ENCODE assay signal across 1 cellular context in the genomic region with DNA sequence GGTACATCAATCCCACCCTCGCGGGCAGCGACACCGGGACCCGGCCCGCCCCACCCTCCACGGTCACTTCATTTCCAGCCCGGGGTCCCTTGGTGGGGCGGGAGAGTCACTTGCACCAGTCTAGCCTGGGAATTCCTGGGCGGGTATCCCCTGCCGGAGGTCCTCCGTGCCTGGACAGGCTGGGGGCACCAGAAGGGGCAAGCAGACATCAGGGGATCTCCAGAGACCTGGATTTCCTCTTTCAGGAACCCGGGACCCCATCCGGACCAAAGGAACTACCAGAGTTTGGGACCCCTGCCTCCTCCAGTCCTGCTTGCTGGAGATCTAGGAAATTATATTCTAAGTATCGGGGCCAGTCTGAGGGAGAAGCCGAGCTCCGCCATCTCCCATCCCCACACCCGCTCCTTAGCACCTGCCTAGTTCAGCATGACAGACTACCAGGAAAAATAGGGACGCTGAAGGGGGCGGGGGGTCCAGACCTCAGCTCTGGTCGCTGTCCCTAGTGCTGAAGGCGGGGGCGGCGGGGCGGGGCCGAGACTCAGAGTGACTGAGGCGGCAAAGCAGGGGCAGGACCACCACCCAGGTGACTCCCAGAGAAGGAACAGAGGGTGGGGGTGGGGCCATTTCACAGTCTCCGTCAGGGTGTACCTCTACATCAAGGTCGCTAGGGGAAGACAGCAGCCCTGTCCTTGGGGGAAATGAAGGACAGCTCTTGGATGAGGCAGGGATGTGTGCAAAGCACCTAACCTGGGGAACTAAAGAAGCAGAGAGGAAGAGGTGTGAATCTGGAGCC.
TF ChIP-seq lines count a peak whose summit lies in the region.

No MANE protein-coding gene starts in this region.

TF ChIP-seq in H1, 55 proteins besides CTCF, POLR2A, EP300 and RAD21:
- TF ChIP-seq, protein P1, sequence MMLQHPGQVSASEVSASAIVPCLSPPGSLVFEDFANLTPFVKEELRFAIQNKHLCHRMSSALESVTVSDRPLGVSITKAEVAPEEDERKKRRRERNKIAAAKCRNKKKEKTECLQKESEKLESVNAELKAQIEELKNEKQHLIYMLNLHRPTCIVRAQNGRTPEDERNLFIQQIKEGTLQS (IDR thresholded peaks at IDR 0.05; ENCODE audit: insufficient read depth, low read depth, low read length) = no peak
- TF ChIP-seq CHD2 (IDR thresholded peaks at IDR 0.05; ENCODE audit: low read length) (peak; percentile 25; the same call in 1 of the 2 replicates), BACH1 (IDR thresholded peaks at IDR 0.05; ENCODE audit: low read length) (no peak), MAFK (IDR thresholded peaks at IDR 0.05; ENCODE audit: low read depth, low read length) (no peak), HDAC6 (IDR thresholded peaks at IDR 0.05; ENCODE audit: low read depth, low read length) (no peak), HDAC2 (IDR thresholded peaks at IDR 0.05; ENCODE audit: borderline replicate concordance in 1 of 2, low read depth in 2 of 2, low read length in 2 of 2) (peak in 1 of 2 experiments; percentile 69; a peak in 3 of 4 replicates), CBX5 (IDR thresholded peaks at IDR 0.05; ENCODE audit: low read depth, low read length) (no peak), KDM4A (IDR thresholded peaks at IDR 0.05; ENCODE audit: low read depth, low read length, severe bottlenecking) (peak; percentile 7), POLR2AphosphoS5 (IDR thresholded peaks at IDR 0.05; ENCODE audit: low read depth, low read length) (no peak), SP4 (IDR thresholded peaks at IDR 0.05; ENCODE audit: low read length) (no peak), TCF12 (IDR thresholded peaks at IDR 0.05; ENCODE audit: low read depth, low read length) (0 out of 2 replicates have a peak, but pooled peaks have one; percentile 61), EGR1 (IDR thresholded peaks at IDR 0.05; ENCODE audit: borderline replicate concordance, low read depth, low read length) (peak; percentile 100), YY1 (IDR thresholded peaks at IDR 0.05; ENCODE audit: low read depth, low read length) (peak; percentile 51; the same call in 1 of the 2 replicates), SIN3A (conservative IDR thresholded peaks at IDR 0.05 in 1 of 2, IDR thresholded peaks at IDR 0.05 in 1 of 2; ENCODE audit: low read depth in 1 of 2, low read length in 2 of 2) (peak; percentile 93 to 96), JUND (IDR thresholded peaks at IDR 0.05; ENCODE audit: low read length) (0 out of 2 replicates have a peak, but pooled peaks have one; percentile 36), SAP30 (IDR thresholded peaks at IDR 0.05; ENCODE audit: insufficient read depth, insufficient replicate concordance, low read length) (peak; percentile 85), TAF1 (IDR thresholded peaks at IDR 0.05; ENCODE audit: low read depth, low read length) (no peak), TEAD4 (IDR thresholded peaks at IDR 0.05; ENCODE audit: low read depth, low read length) (no peak), EZH2 (IDR thresholded peaks at IDR 0.05; ENCODE audit: low read depth, low read length, severe bottlenecking) (no peak)
- TF ChIP-seq, protein P2, sequence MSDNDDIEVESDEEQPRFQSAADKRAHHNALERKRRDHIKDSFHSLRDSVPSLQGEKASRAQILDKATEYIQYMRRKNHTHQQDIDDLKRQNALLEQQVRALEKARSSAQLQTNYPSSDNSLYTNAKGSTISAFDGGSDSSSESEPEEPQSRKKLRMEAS (IDR thresholded peaks at IDR 0.05) = peak; percentile 53; the same call in 1 of the 2 replicates
